In genomic region chr16:30957456-30958163, GRCh38 we compare ENCODE assay signal across 1 cellular context.
TF ChIP-seq lines count a peak whose summit lies in the region.

TSS of gene SETD1A (plus strand) at chr16:30957754. CDS start at chr16:30958732, 978 bp downstream.

TF ChIP-seq in HEK293, 187 proteins besides CTCF, POLR2A, EP300 and RAD21 (continued from another document):
- TF ChIP-seq PRDM2 (tag by site-specific recombination; IDR thresholded peaks at IDR 0.05; ENCODE audit: borderline replicate concordance), result no peak
- 0 out of 2 replicates have a peak, but pooled peaks have one; percentile 19 for TF ChIP-seq ZNF19 (tag by site-specific recombination; IDR thresholded peaks at IDR 0.05; ENCODE audit: low read depth)
- no peak for TF ChIP-seq ZNF132 (tag by site-specific recombination; IDR thresholded peaks at IDR 0.05; ENCODE audit: borderline replicate concordance)
- no peak for TF ChIP-seq MYNN (tag by site-specific recombination; IDR thresholded peaks at IDR 0.05; ENCODE audit: borderline replicate concordance)
- no peak for TF ChIP-seq ZNF157 (tag by site-specific recombination; IDR thresholded peaks at IDR 0.05)
- TF ChIP-seq WT1 (tag by site-specific recombination; IDR thresholded peaks at IDR 0.05), result peak; percentile 82
- TF ChIP-seq PRDM6 (tag by site-specific recombination; IDR thresholded peaks at IDR 0.05), result no peak; the same call in 1 of the 2 replicates
- no peak for TF ChIP-seq ZNF221 (tag by site-specific recombination; IDR thresholded peaks at IDR 0.05; ENCODE audit: borderline replicate concordance)
- peak; percentile 47; the same call in 1 of the 2 replicates for TF ChIP-seq ZNF623 (tag by site-specific recombination; IDR thresholded peaks at IDR 0.05)
- TF ChIP-seq TCF7L2 (IDR thresholded peaks at IDR 0.05; ENCODE audit: borderline replicate concordance, low read depth, low read length), result no peak
- no peak for TF ChIP-seq ZNF707 (tag by site-specific recombination; IDR thresholded peaks at IDR 0.05)
- 0 out of 2 replicates have a peak, but pooled peaks have one; percentile 3 for TF ChIP-seq IKZF3 (tag by site-specific recombination; IDR thresholded peaks at IDR 0.05)
- TF ChIP-seq GLI2 (tag by site-specific recombination; IDR thresholded peaks at IDR 0.05; ENCODE audit: borderline replicate concordance, low read depth), result no peak
- no peak for TF ChIP-seq BCL11B (tag by site-specific recombination; IDR thresholded peaks at IDR 0.05; ENCODE audit: low read depth)
- peak; percentile 54; the same call in 1 of the 2 replicates for TF ChIP-seq ZNF701 (tag by site-specific recombination; IDR thresholded peaks at IDR 0.05)
- TF ChIP-seq AEBP2 (tag by site-specific recombination; IDR thresholded peaks at IDR 0.05; ENCODE audit: borderline replicate concordance), result no peak
- TF ChIP-seq FEZF1 (tag by site-specific recombination; IDR thresholded peaks at IDR 0.05), result no peak
- no peak for TF ChIP-seq ZNF416 (tag by site-specific recombination; IDR thresholded peaks at IDR 0.05)
- no peak for TF ChIP-seq RBAK (tag by site-specific recombination; IDR thresholded peaks at IDR 0.05)
- peak; percentile 90; the same call in 1 of the 2 replicates for TF ChIP-seq ZNF600 (tag by site-specific recombination; IDR thresholded peaks at IDR 0.05)
- TF ChIP-seq OSR2 (tag by site-specific recombination; IDR thresholded peaks at IDR 0.05), result peak; percentile 80
- TF ChIP-seq ZNF23 (tag by site-specific recombination; IDR thresholded peaks at IDR 0.05; ENCODE audit: borderline replicate concordance), result no peak
- TF ChIP-seq ZSCAN30 (tag by site-specific recombination; IDR thresholded peaks at IDR 0.05), result peak; percentile 16; the same call in 1 of the 2 replicates
- 0 out of 2 replicates have a peak, but pooled peaks have one; percentile 21 for TF ChIP-seq ATF2 (tag by site-specific recombination; IDR thresholded peaks at IDR 0.05; ENCODE audit: low read depth)
- TF ChIP-seq ZNF341 (tag by site-specific recombination; IDR thresholded peaks at IDR 0.05; ENCODE audit: low read depth), result peak; percentile 63
- TF ChIP-seq ZNF433 (tag by site-specific recombination; IDR thresholded peaks at IDR 0.05; ENCODE audit: low read depth), result no peak
- TF ChIP-seq TRIM28 (IDR thresholded peaks at IDR 0.05; ENCODE audit: borderline replicate concordance, low read length), result 0 out of 2 replicates have a peak, but pooled peaks have one; percentile 11
- TF ChIP-seq ZNF518A (tag by site-specific recombination; conservative IDR thresholded peaks at IDR 0.05; ENCODE audit: low read depth), result peak; percentile 60
- TF ChIP-seq KLF1 (tag by site-specific recombination; IDR thresholded peaks at IDR 0.05), result peak; percentile 93
- no peak; the same call in 1 of the 2 replicates for TF ChIP-seq ZNF18 (tag by site-specific recombination; IDR thresholded peaks at IDR 0.05)
- TF ChIP-seq ZNF2 (tag by site-specific recombination; IDR thresholded peaks at IDR 0.05), result peak; percentile 99
- peak; percentile 95 for TF ChIP-seq ZBTB17 (tag by site-specific recombination; IDR thresholded peaks at IDR 0.05)
- TF ChIP-seq MZF1 (tag by site-specific recombination; IDR thresholded peaks at IDR 0.05; ENCODE audit: borderline replicate concordance), result no peak; the same call in 1 of the 2 replicates
- no peak for TF ChIP-seq ZNF664 (tag by site-specific recombination; IDR thresholded peaks at IDR 0.05)
- TF ChIP-seq ZNF214 (tag by site-specific recombination; IDR thresholded peaks at IDR 0.05; ENCODE audit: borderline replicate concordance), result no peak
- no peak for TF ChIP-seq ZNF133 (tag by site-specific recombination; IDR thresholded peaks at IDR 0.05)
- TF ChIP-seq HOXA7 (CRISPR knock-in tag; IDR thresholded peaks at IDR 0.05; ENCODE audit: borderline replicate concordance), result no peak
- TF ChIP-seq ZNF670 (tag by site-specific recombination; IDR thresholded peaks at IDR 0.05; ENCODE audit: low read depth), result no peak
- no peak for TF ChIP-seq ZNF571 (tag by site-specific recombination; IDR thresholded peaks at IDR 0.05)
- peak; percentile 95 for TF ChIP-seq GLIS1 (tag by site-specific recombination; IDR thresholded peaks at IDR 0.05)
- TF ChIP-seq ZNF837 (tag by site-specific recombination; IDR thresholded peaks at IDR 0.05), result no peak
- no peak for TF ChIP-seq ZNF560 (tag by site-specific recombination; IDR thresholded peaks at IDR 0.05; ENCODE audit: borderline replicate concordance)
- TF ChIP-seq ZNF473 (tag by site-specific recombination; IDR thresholded peaks at IDR 0.05), result no peak
- TF ChIP-seq ZNF610 (tag by site-specific recombination; IDR thresholded peaks at IDR 0.05; ENCODE audit: borderline replicate concordance), result no peak; the same call in 1 of the 2 replicates
- peak; percentile 74 for TF ChIP-seq ZNF335 (tag by site-specific recombination; conservative IDR thresholded peaks at IDR 0.05)
